ENCODE assay signal across 9 cellular contexts in genomic region chr6:52284131-52284459, GRCh38. TPM values are rescaled to one million over a fixed set of nuclear protein-coding genes. Genes with fewer than 3 reads are reported as not detected.
DNase-seq lines count a peak whose midpoint lies in the region; ATAC-seq and TF ChIP-seq lines count a peak whose summit lies in the region.
"Had no signal": no experiment of that assay in that cellular context is flagged by ENCODE, and none has a peak within 500 bp of the region (broad histone marks: within the 10 kb centered on the region; RNA-seq: fewer than 3 reads in every experiment).

No MANE protein-coding gene starts in this region.

- peaks cover 36% of the 10 kb centered on the region for H3K4me1 ChIP-seq in CD8-positive, alpha-beta T cell (ENCODE audit: insufficient read depth, low read length)

- peaks cover 43% of the 10 kb centered on the region for H3K4me1 Mint-ChIP-seq in CD8-positive, alpha-beta T cell (ENCODE audit: low read depth)

- no peaks in the 10 kb centered on the region for H3K27me3 ChIP-seq in CD8-positive, alpha-beta T cell (ENCODE audit: insufficient read depth, low read length)

- H3K36me3 ChIP-seq in CD8-positive, alpha-beta T cell (ENCODE audit: insufficient read depth, low read length), result peaks cover 19% of the 10 kb centered on the region

- peak overlapping the region; percentile 63 for H3K27ac Mint-ChIP-seq in CD8-positive, alpha-beta T cell

- intact Hi-C loops in CD8-positive, alpha-beta T cell (cut with DNase I, micrococcal nuclease), result loop anchor here (1.0 to 10.0 kb wide), 11 partner anchors 21 to 1261 kb away; partner anchors contain the start of genes EFHC1 (in 2 of the 2), TRAM2 (in 2 of the 2), GCLC (in 1 of the 2) and GSTA4 (in 1 of the 2)

- no peak for ATAC-seq in CD8-positive, alpha-beta T cell
- ATAC-seq in GM21619 (IDR thresholded peaks at IDR 0.05; ENCODE audit: unreplicated experiment) (peak; percentile 3), GM21447 (IDR thresholded peaks at IDR 0.05; ENCODE audit: unreplicated experiment) (no peak), GM21360 (IDR thresholded peaks at IDR 0.05; ENCODE audit: unreplicated experiment) (no peak)

- CTCF ChIA-PET in CD8-positive, alpha-beta T cell (lab: Charles Lee), result interaction anchor here (1.3 to 10.6 kb wide), 13 partner anchors 21 to 379 kb away, joined by 3 to 229 read pairs (median 8); partner anchors contain the start of gene EFHC1

- H3K36me3 Mint-ChIP-seq in CD8-positive, alpha-beta T cell, result peaks cover 36% of the 10 kb centered on the region

- POLR2A ChIA-PET in CD8-positive, alpha-beta T cell (lab: Charles Lee), result interaction anchor here (0.6 to 4.7 kb wide), 12 partner anchors 24 to 324 kb away, joined by 3 to 68 read pairs (median 6); partner anchors contain the start of genes EFHC1, PAQR8 and TRAM2

- peak overlapping the region; percentile 67 for H3K4me3 ChIP-seq in CD8-positive, alpha-beta T cell (ENCODE audit: low read depth, low read length)
- H3K4me3 ChIP-seq in iPS-11a (ENCODE audit: low read depth, low read length), result peak overlapping the region; percentile 94

- TF ChIP-seq CTCF in CD8-positive, alpha-beta T cell (IDR thresholded peaks at IDR 0.05), result no peak

- H3K4me3 Mint-ChIP-seq in CD8-positive, alpha-beta T cell, result no peak overlapping the region

- H3K9me3 ChIP-seq in CD8-positive, alpha-beta T cell (ENCODE audit: low read length), result no peaks in the 10 kb centered on the region

- no peaks in the 10 kb centered on the region for H3K27me3 Mint-ChIP-seq in CD8-positive, alpha-beta T cell (ENCODE audit: low read depth)
- H3K27me3 Mint-ChIP-seq: T-cell had no signal

- H3K27ac ChIP-seq in CD8-positive, alpha-beta T cell (ENCODE audit: low read depth, low read length), result peak overlapping the region; percentile 51

- peak in 1 of 7 experiments; percentile 25 for DNase-seq in CD8-positive, alpha-beta T cell
- peak; percentile 14 for DNase-seq in NCI-H1694 (lab: John Stamatoyannopoulos, UW)
- DNase-seq in activated CD4-positive, alpha-beta T cell treated with anti-CD3 and anti-CD28 coated beads, Interleukin-2, amount 50 U/mL, for 48 hours, result peak; percentile 68 to 75
- peak; percentile 68 for DNase-seq in stimulated activated CD4-positive, alpha-beta T cell treated with anti-CD3 and anti-CD28 coated beads, Interleukin-1b, Interleukin-23, amount 100 ng/mL, for 48 hours

- H3K9me3 Mint-ChIP-seq in CD8-positive, alpha-beta T cell, result no peaks in the 10 kb centered on the region
- H3K9me3 Mint-ChIP-seq: T-cell had no signal

RNA-seq across cellular contexts. Expression of gene MCM3, which starts 0.4 kb away (rescaled TPM):
- total RNA-seq in CD8-positive, alpha-beta T cell, result 1 to 10 TPM; 6.2 to 6.8 TPM

RNA-seq across cellular contexts. Expression of gene IL17F, which starts 39.8 kb away (rescaled TPM):
- total RNA-seq in CD8-positive, alpha-beta T cell, result not detected
- total RNA-seq: T-cell had no signal
